ENCODE assay signal across 17 cellular contexts in the genomic region with DNA sequence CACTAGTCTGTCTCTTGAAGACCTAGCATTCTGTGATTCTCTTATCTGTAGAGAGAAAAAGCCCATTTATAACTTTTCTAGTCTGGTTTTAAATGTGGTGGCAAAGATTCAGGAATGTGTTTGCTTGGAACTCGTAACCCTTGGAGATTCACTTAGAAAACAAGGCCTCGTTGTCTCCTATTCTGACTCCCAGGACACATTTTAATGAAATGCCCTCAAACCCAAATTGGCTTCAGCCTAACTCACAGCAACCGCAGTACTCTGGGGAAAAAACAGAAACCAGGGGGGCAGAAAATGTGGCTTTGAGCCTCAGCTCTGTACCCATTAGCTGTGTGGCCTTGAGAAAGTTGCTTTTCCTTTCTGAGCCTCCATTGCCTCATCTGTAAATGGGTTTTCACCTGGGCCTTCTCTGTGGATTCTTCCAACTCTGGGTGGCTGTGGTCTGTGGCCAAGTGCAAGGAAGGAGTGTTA. TPM values are rescaled to one million over a fixed set of nuclear protein-coding genes. Genes with fewer than 3 reads are reported as not detected.
DNase-seq lines count a peak whose midpoint lies in the region; ATAC-seq and TF ChIP-seq lines count a peak whose summit lies in the region.
"Had no signal": no experiment of that assay in that cellular context is flagged by ENCODE, and none has a peak within 500 bp of the region (broad histone marks: within the 10 kb centered on the region; RNA-seq: fewer than 3 reads in every experiment).

No MANE protein-coding gene starts in this region.

- intact Hi-C loops in left ventricle myocardium inferior (cut with micrococcal nuclease) (no loop called here), sciatic nerve (cut with DNase I) (loop anchor here (10.0 kb wide), 1 partner anchor 606 kb away; a partner anchor contains a TSS)

- H3K4me3 ChIP-seq in left ventricle myocardium inferior = no peak overlapping the region
- H3K4me3 ChIP-seq: left lung, vagina had no signal

- no peaks in the 10 kb centered on the region for H3K4me1 ChIP-seq in left ventricle myocardium inferior

- no peaks in the 10 kb centered on the region for H3K27me3 ChIP-seq in left ventricle myocardium inferior (ENCODE audit: low read depth)
- H3K27me3 ChIP-seq: left lung, vagina had no signal

- peak; percentile 46 for DNase-seq in GM03348 (ENCODE audit: low spot score)
- DNase-seq in amniotic epithelial cell (ENCODE audit: low read depth) = peak; percentile 67
- DNase-seq in left ventricle myocardium inferior = no peak
- DNase-seq in sciatic nerve (ENCODE audit: low spot score) = peak; percentile 49
- no peak for DNase-seq in GM20000 (ENCODE audit: low spot score)
- DNase-seq in NCI-H128 (lab: John Stamatoyannopoulos, UW; ENCODE audit: unreplicated experiment) = no peak
- DNase-seq: activated CD4-positive, alpha-beta T cell treated with anti-CD3 and anti-CD28 coated beads for 36 hours; activated T-cell treated with anti-CD3 and anti-CD28 coated beads for 4 hours; CD4-positive, CD25-positive, alpha-beta regulatory T cell; cerebellar nuclear complex; H9; left lung; NCI-H2081 treated with DMSO at 0.1 percent for 48 hours; stimulated activated CD4-positive, alpha-beta T cell treated with anti-CD3 and anti-CD28 coated beads, Interleukin-4, amount 100 ng/mL, for 24 hours had no signal

- TF ChIP-seq CTCF in left ventricle myocardium inferior (IDR thresholded peaks at IDR 0.05; ENCODE audit: borderline replicate concordance) (no peak), GM20000 (IDR thresholded peaks at IDR 0.05; ENCODE audit: extremely low read depth, missing control alignments) (no peak)

- peak overlapping the region; percentile 60 for H3K27ac ChIP-seq in left ventricle myocardium inferior (replicated peaks)
- H3K27ac ChIP-seq: left lung, vagina had no signal

- no peaks in the 10 kb centered on the region for H3K36me3 ChIP-seq in left ventricle myocardium inferior
- H3K36me3 ChIP-seq: left lung, vagina had no signal

- peaks cover 20% of the 10 kb centered on the region for H3K9me3 ChIP-seq in left ventricle myocardium inferior (replicated peaks)
- H3K9me3 ChIP-seq: left lung, vagina had no signal

- ATAC-seq in sciatic nerve (peak; percentile 72), HG03196 (IDR thresholded peaks at IDR 0.05; ENCODE audit: unreplicated experiment) (no peak)
- ATAC-seq: activated CD4-positive, alpha-beta T cell treated with anti-CD3 and anti-CD28 coated beads for 36 hours; activated naive CD4-positive, alpha-beta T cell treated with anti-CD3 and anti-CD28 coated beads, Interleukin-2, amount 50 U/mL, for 72 hours; left lung had no signal

RNA-seq across cellular contexts. Expression of a gene that starts 36.5 kb away (rescaled TPM):
- total RNA-seq in left ventricle myocardium inferior (1,299 TPM), sciatic nerve (1,014 TPM)

Comparison
In these comparisons a context has a peak if more than half of its experiments do, and no peak if none do; other contexts are left out.
1. DNase-seq: peak in GM03348 (single experiment), amniotic epithelial cell (single experiment) and sciatic nerve (single experiment); none in left ventricle myocardium inferior (single experiment), GM20000 (single experiment) and NCI-H128 (single experiment).